In genomic region chr2:197207608-197208007, GRCh38 we compare ENCODE assay signal across 14 cellular contexts.
A peak's percentile ranks its signal among the peaks of the same experiment; 100 is the strongest.
DNase-seq lines count a peak whose midpoint lies in the region; ATAC-seq and TF ChIP-seq lines count a peak whose summit lies in the region.
"Had no signal": no experiment of that assay in that cellular context is flagged by ENCODE, and none has a peak within 500 bp of the region (broad histone marks: within the 10 kb centered on the region; RNA-seq: fewer than 3 reads in every experiment).

No MANE protein-coding gene starts in this region.

- H3K79me2 ChIP-seq in DOHH2 (ENCODE audit: control insufficient read depth, low read length) (peaks cover 78% of the 10 kb centered on the region), Karpas-422 (ENCODE audit: low read length) (peaks cover 95% of the 10 kb centered on the region)

- H3K4me1 ChIP-seq in DOHH2 (ENCODE audit: control insufficient read depth, low read length) (peaks cover 78% of the 10 kb centered on the region), Karpas-422 (ENCODE audit: low read length) (peaks cover 77% of the 10 kb centered on the region)
- H3K4me1 ChIP-seq: Caco-2 had no signal

- H3K4me2 ChIP-seq in DOHH2 (ENCODE audit: low read length) (peak overlapping the region; percentile 47), Karpas-422 (ENCODE audit: low read depth, low read length, poor library complexity, severe bottlenecking) (peak overlapping the region; percentile 12)

- H3K9me2 ChIP-seq in DOHH2 (replicated peaks; ENCODE audit: control insufficient read depth, low read length) (no peaks in the 10 kb centered on the region), Karpas-422 (replicated peaks; ENCODE audit: insufficient read depth, low read length) (no peaks in the 10 kb centered on the region)

- DNase-seq in Karpas-422 (no peak), progenitor cell of endocrine pancreas (ENCODE audit: low spot score, unreplicated experiment) (no peak), GF-D8 (lab: John Stamatoyannopoulos, UW) (no peak), amniotic stem cell (lab: John Stamatoyannopoulos, UW) (no peak)
- no peak for DNase-seq in activated naive CD8-positive, alpha-beta T cell treated with anti-CD3 and anti-CD28 coated beads, Interleukin-2, amount 50 U/mL, for 24 hours
- DNase-seq: Caco-2; central memory CD4-positive, alpha-beta T cell; head of caudate nucleus; NCI-H146; NCI-H526; nephron progenitor cell; SHP77 treated with DMSO at 0.1 percent for 48 hours had no signal

- no peak for ATAC-seq in activated naive CD8-positive, alpha-beta T cell treated with anti-CD3 and anti-CD28 coated beads, Interleukin-2, amount 50 U/mL, for 24 hours
- ATAC-seq in GM21447 (IDR thresholded peaks at IDR 0.05; ENCODE audit: unreplicated experiment): no peak

- peaks cover 24% of the 10 kb centered on the region for H3K36me3 Mint-ChIP-seq in activated naive CD8-positive, alpha-beta T cell treated with anti-CD3 and anti-CD28 coated beads, Interleukin-2, amount 50 U/mL, for 24 hours (ENCODE audit: low read depth)
- H3K36me3 Mint-ChIP-seq in progenitor cell of endocrine pancreas (ENCODE audit: insufficient read depth): no peaks in the 10 kb centered on the region

- H3K27ac Mint-ChIP-seq in activated naive CD8-positive, alpha-beta T cell treated with anti-CD3 and anti-CD28 coated beads, Interleukin-2, amount 50 U/mL, for 24 hours: peak overlapping the region; percentile 97
- H3K27ac Mint-ChIP-seq in progenitor cell of endocrine pancreas: peak overlapping the region; percentile 9
- H3K27ac Mint-ChIP-seq: nephron progenitor cell had no signal

- H3K36me3 ChIP-seq in DOHH2 (ENCODE audit: control insufficient read depth, low read length): peaks cover 35% of the 10 kb centered on the region
- H3K36me3 ChIP-seq in Karpas-422 (ENCODE audit: insufficient read depth, low read length): peaks cover 16% of the 10 kb centered on the region; the same call in 1 of the 2 replicates

- H3K4me3 ChIP-seq in DOHH2 (ENCODE audit: low read length) (peak overlapping the region; percentile 33), Karpas-422 (ENCODE audit: low read length) (no peak overlapping the region)

- H3K4me1 Mint-ChIP-seq in activated naive CD8-positive, alpha-beta T cell treated with anti-CD3 and anti-CD28 coated beads, Interleukin-2, amount 50 U/mL, for 24 hours: peaks cover 95% of the 10 kb centered on the region
- H3K4me1 Mint-ChIP-seq in progenitor cell of endocrine pancreas (ENCODE audit: low read depth): peaks cover 13% of the 10 kb centered on the region

- peak overlapping the region; percentile 75 for H3K4me3 Mint-ChIP-seq in activated naive CD8-positive, alpha-beta T cell treated with anti-CD3 and anti-CD28 coated beads, Interleukin-2, amount 50 U/mL, for 24 hours
- H3K4me3 Mint-ChIP-seq in progenitor cell of endocrine pancreas (ENCODE audit: low read depth): no peak overlapping the region
- H3K4me3 Mint-ChIP-seq: nephron progenitor cell had no signal

- TF ChIP-seq CTCF in DOHH2 (IDR thresholded peaks at IDR 0.05; ENCODE audit: low read depth, low read length, poor library complexity, severe bottlenecking): no peak
- TF ChIP-seq CTCF in progenitor cell of endocrine pancreas (IDR thresholded peaks at IDR 0.05; ENCODE audit: unreplicated experiment): no peak

- H3F3A ChIP-seq in DOHH2 (ENCODE audit: control insufficient read depth, insufficient read depth): peaks cover 25% of the 10 kb centered on the region

- no peaks in the 10 kb centered on the region for H3K27me3 ChIP-seq in DOHH2 (ENCODE audit: control insufficient read depth, low read length)
- no peaks in the 10 kb centered on the region for H3K27me3 ChIP-seq in Karpas-422 (ENCODE audit: low read length)

- H4K20me1 ChIP-seq in DOHH2 (ENCODE audit: control insufficient read depth, insufficient read depth, low read depth, low read length): no peaks in the 10 kb centered on the region
- H4K20me1 ChIP-seq in Karpas-422 (ENCODE audit: insufficient read depth, low read depth, low read length): no peaks in the 10 kb centered on the region

- no peaks in the 10 kb centered on the region for H3K9me3 ChIP-seq in DOHH2 (ENCODE audit: control insufficient read depth, insufficient read depth, low read length)
- no peaks in the 10 kb centered on the region for H3K9me3 ChIP-seq in Karpas-422 (ENCODE audit: low read length)
- H3K9me3 ChIP-seq: Caco-2 had no signal

- H3K9me3 Mint-ChIP-seq in activated naive CD8-positive, alpha-beta T cell treated with anti-CD3 and anti-CD28 coated beads, Interleukin-2, amount 50 U/mL, for 24 hours: no peaks in the 10 kb centered on the region
- no peaks in the 10 kb centered on the region for H3K9me3 Mint-ChIP-seq in progenitor cell of endocrine pancreas (ENCODE audit: low read depth)
- H3K9me3 Mint-ChIP-seq: nephron progenitor cell had no signal

- H3K9ac ChIP-seq in Karpas-422 (ENCODE audit: low read length): 0 out of 2 replicates have a peak overlapping the region, but pooled peaks have one; percentile 30

- H3K27me3 Mint-ChIP-seq in activated naive CD8-positive, alpha-beta T cell treated with anti-CD3 and anti-CD28 coated beads, Interleukin-2, amount 50 U/mL, for 24 hours: no peaks in the 10 kb centered on the region
- H3K27me3 Mint-ChIP-seq in progenitor cell of endocrine pancreas: no peaks in the 10 kb centered on the region

- H3K27ac ChIP-seq in DOHH2 (ENCODE audit: low read depth, low read length): peak overlapping the region; percentile 26
- peak overlapping the region; percentile 51 for H3K27ac ChIP-seq in Karpas-422 (ENCODE audit: low read length)

- no peak overlapping the region for H2AFZ ChIP-seq in Karpas-422 (ENCODE audit: low read length)
